ENCODE assay signal across 18 cellular contexts in the genomic region with DNA sequence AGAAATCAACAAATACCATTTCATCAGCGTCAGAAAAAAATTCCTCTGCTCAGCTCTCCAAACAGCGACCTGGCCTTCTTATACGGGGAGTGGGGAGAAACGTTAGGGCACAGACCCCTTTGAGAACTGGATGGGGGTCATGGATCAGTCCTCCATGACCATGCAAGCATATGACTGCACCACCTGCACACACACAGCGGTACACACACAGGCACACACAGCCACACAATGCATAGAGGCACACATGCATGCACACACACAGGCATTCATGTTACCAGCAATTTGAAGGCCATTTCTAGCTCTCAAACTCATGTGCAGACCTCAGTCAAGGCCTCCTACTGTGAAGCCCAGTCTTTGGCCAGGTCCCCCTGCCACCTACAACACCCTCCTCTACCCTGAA. TPM values are rescaled to one million over a fixed set of nuclear protein-coding genes. Genes with fewer than 3 reads are reported as not detected.
DNase-seq lines count a peak whose midpoint lies in the region; ATAC-seq, FAIRE-seq and TF ChIP-seq lines count a peak whose summit lies in the region.
"Had no signal": no experiment of that assay in that cellular context is flagged by ENCODE, and none has a peak within 500 bp of the region (broad histone marks: within the 10 kb centered on the region; RNA-seq: fewer than 3 reads in every experiment).

No MANE protein-coding gene starts in this region.

- H3K4me3 ChIP-seq in esophagus muscularis mucosa (no peak overlapping the region), uterus (no peak overlapping the region)
- H3K4me3 ChIP-seq: GM23248 had no signal

- peaks cover 13% of the 10 kb centered on the region for H3K4me1 Mint-ChIP-seq in activated CD8-positive, alpha-beta memory T cell treated with anti-CD3 and anti-CD28 coated beads, Interleukin-2, amount 10 ng/mL, durations not matched to agents 7 days and 5 days
- no peaks in the 10 kb centered on the region for H3K4me1 Mint-ChIP-seq in osteocyte (ENCODE audit: unreplicated experiment)
- H3K4me1 Mint-ChIP-seq: B cell, CD14-positive monocyte had no signal

- TF ChIP-seq EP300 in esophagus muscularis mucosa (IDR thresholded peaks at IDR 0.05), result no peak

- intact Hi-C loops in esophagus muscularis mucosa (cut with DNase I), result no loop called here
- intact Hi-C loops in uterus (cut with DNase I; ENCODE audit: low total_unique reads), result no loop called here

- ATAC-seq in activated CD8-positive, alpha-beta memory T cell treated with anti-CD3 and anti-CD28 coated beads, Interleukin-2, amount 10 ng/mL, durations not matched to agents 7 days and 5 days, result no peak
- ATAC-seq in GM21526 (IDR thresholded peaks at IDR 0.05; ENCODE audit: low FRiP score, unreplicated experiment), result no peak

- no peak overlapping the region for H3K4me3 Mint-ChIP-seq in activated CD8-positive, alpha-beta memory T cell treated with anti-CD3 and anti-CD28 coated beads, Interleukin-2, amount 10 ng/mL, durations not matched to agents 7 days and 5 days
- no peak overlapping the region for H3K4me3 Mint-ChIP-seq in osteocyte (ENCODE audit: unreplicated experiment)
- H3K4me3 Mint-ChIP-seq: B cell, CD14-positive monocyte had no signal

- FAIRE-seq in frontal cortex (lab: Jason Lieb, UNC), result no peak

- peak; percentile 15 for DNase-seq in activated CD8-positive, alpha-beta memory T cell treated with anti-CD3 and anti-CD28 coated beads, Interleukin-2, amount 50 U/mL, for 48 hours
- no peak for DNase-seq in activated CD8-positive, alpha-beta memory T cell treated with anti-CD3 and anti-CD28 coated beads, Interleukin-2, amount 10 ng/mL, durations not matched to agents 7 days and 5 days
- DNase-seq in esophagus muscularis mucosa (ENCODE audit: extremely low spot score) (peak; percentile 45), osteocyte (ENCODE audit: extremely low spot score, unreplicated experiment) (peak; percentile 34), uterus (no peak), frontal cortex (ENCODE audit: low spot score in 2 of 2) (no peak)
- DNase-seq in stimulated activated CD4-positive, alpha-beta T cell treated with anti-CD3 and anti-CD28 coated beads, Interleukin-12 subunit alpha, Interleukin-12 subunit beta, amount 100 ng/mL, for 4 hours, result no peak
- DNase-seq: DMS79, HCEC 1CT, NCI-H1436 treated with DMSO at 0.1 percent for 48 hours, NCI-H1930, NCI-H510A, NCI-H748 treated with DMSO at 0.1 percent for 48 hours had no signal

- no peaks in the 10 kb centered on the region for H3K27me3 ChIP-seq in esophagus muscularis mucosa
- H3K27me3 ChIP-seq in uterus, result no peaks in the 10 kb centered on the region

- H3K27ac ChIP-seq in esophagus muscularis mucosa (replicated peaks in 1 of 4), result no peak overlapping the region
- H3K27ac ChIP-seq in uterus, result peak overlapping the region; percentile 73 to 77
- H3K27ac ChIP-seq: GM23248, KMS-11 had no signal

- peaks cover 2% of the 10 kb centered on the region for H3K9me3 Mint-ChIP-seq in activated CD8-positive, alpha-beta memory T cell treated with anti-CD3 and anti-CD28 coated beads, Interleukin-2, amount 10 ng/mL, durations not matched to agents 7 days and 5 days (ENCODE audit: low read depth)
- H3K9me3 Mint-ChIP-seq in osteocyte (ENCODE audit: unreplicated experiment), result peaks cover 12% of the 10 kb centered on the region

- peaks cover 4 to 55% (median 27%) of the 10 kb centered on the region in 4 donors for H3K36me3 ChIP-seq in esophagus muscularis mucosa
- no peaks in the 10 kb centered on the region for H3K36me3 ChIP-seq in uterus

- H3K27me3 Mint-ChIP-seq in activated CD8-positive, alpha-beta memory T cell treated with anti-CD3 and anti-CD28 coated beads, Interleukin-2, amount 10 ng/mL, durations not matched to agents 7 days and 5 days, result no peaks in the 10 kb centered on the region
- no peaks in the 10 kb centered on the region for H3K27me3 Mint-ChIP-seq in osteocyte (ENCODE audit: unreplicated experiment)
- H3K27me3 Mint-ChIP-seq: B cell had no signal

- no peaks in the 10 kb centered on the region for H3K9me3 ChIP-seq in esophagus muscularis mucosa
- H3K9me3 ChIP-seq in uterus, result no peaks in the 10 kb centered on the region

- no peaks in the 10 kb centered on the region for H3K4me1 ChIP-seq in esophagus muscularis mucosa
- peaks cover 3 to 5% of the 10 kb centered on the region in 2 donors for H3K4me1 ChIP-seq in uterus

- TF ChIP-seq CTCF in esophagus muscularis mucosa (IDR thresholded peaks at IDR 0.05) (no peak), osteocyte (IDR thresholded peaks at IDR 0.05) (no peak), uterus (IDR thresholded peaks at IDR 0.05) (no peak)

- WGBS in esophagus muscularis mucosa, result 88% methylated on average over 5 of the region's 5 CpGs

- CTCF ChIA-PET in activated CD8-positive, alpha-beta memory T cell treated with anti-CD3 and anti-CD28 coated beads, Interleukin-2, amount 10 ng/mL, durations not matched to agents 7 days and 5 days (lab: Charles Lee), result no interaction called here

- H3K36me3 Mint-ChIP-seq in activated CD8-positive, alpha-beta memory T cell treated with anti-CD3 and anti-CD28 coated beads, Interleukin-2, amount 10 ng/mL, durations not matched to agents 7 days and 5 days, result peaks cover 9% of the 10 kb centered on the region
- H3K36me3 Mint-ChIP-seq in osteocyte (ENCODE audit: unreplicated experiment), result peaks cover 28% of the 10 kb centered on the region

- H3K27ac Mint-ChIP-seq in activated CD8-positive, alpha-beta memory T cell treated with anti-CD3 and anti-CD28 coated beads, Interleukin-2, amount 10 ng/mL, durations not matched to agents 7 days and 5 days, result no peak overlapping the region
- no peak overlapping the region for H3K27ac Mint-ChIP-seq in osteocyte (ENCODE audit: unreplicated experiment)
- H3K27ac Mint-ChIP-seq: B cell, CD14-positive monocyte had no signal

- TF ChIP-seq POLR2A in esophagus muscularis mucosa (IDR thresholded peaks at IDR 0.05; ENCODE audit: low read depth) (no peak), uterus (IDR thresholded peaks at IDR 0.05) (no peak)

RNA-seq across cellular contexts. Expression of a gene that starts 50.2 kb away (rescaled TPM):
- 10 to 100 TPM; 22.5 to 23.8 TPM for total RNA-seq in activated CD8-positive, alpha-beta memory T cell treated with anti-CD3 and anti-CD28 coated beads, Interleukin-2, amount 10 ng/mL, durations not matched to agents 7 days and 5 days
- total RNA-seq in esophagus muscularis mucosa (10 to 100 TPM; 31.6 to 68.1 (median 38.9) TPM), osteocyte (80.6 and 89.2 TPM in 2 replicates), uterus (10 to 100 TPM; 65.9 to 94.9 (median 77.4) TPM), frontal cortex (53.4 TPM)

Comparison
In these comparisons a context has a peak if more than half of its experiments do, and no peak if none do; other contexts are left out.
1. DNase-seq: peak in activated CD8-positive, alpha-beta memory T cell treated with anti-CD3 and anti-CD28 coated beads, Interleukin-2, amount 50 U/mL, for 48 hours (single experiment), esophagus muscularis mucosa (single experiment) and osteocyte (single experiment); none in activated CD8-positive, alpha-beta memory T cell treated with anti-CD3 and anti-CD28 coated beads, Interleukin-2, amount 10 ng/mL, durations not matched to agents 7 days and 5 days (single experiment), uterus (0 of 2), frontal cortex (0 of 2) and stimulated activated CD4-positive, alpha-beta T cell treated with anti-CD3 and anti-CD28 coated beads, Interleukin-12 subunit alpha, Interleukin-12 subunit beta, amount 100 ng/mL, for 4 hours (single experiment).
2. H3K27ac ChIP-seq: peak in uterus (2 of 2); none in esophagus muscularis mucosa (0 of 4).